17 cellular contexts compared by ENCODE assay signal in the genomic region with DNA sequence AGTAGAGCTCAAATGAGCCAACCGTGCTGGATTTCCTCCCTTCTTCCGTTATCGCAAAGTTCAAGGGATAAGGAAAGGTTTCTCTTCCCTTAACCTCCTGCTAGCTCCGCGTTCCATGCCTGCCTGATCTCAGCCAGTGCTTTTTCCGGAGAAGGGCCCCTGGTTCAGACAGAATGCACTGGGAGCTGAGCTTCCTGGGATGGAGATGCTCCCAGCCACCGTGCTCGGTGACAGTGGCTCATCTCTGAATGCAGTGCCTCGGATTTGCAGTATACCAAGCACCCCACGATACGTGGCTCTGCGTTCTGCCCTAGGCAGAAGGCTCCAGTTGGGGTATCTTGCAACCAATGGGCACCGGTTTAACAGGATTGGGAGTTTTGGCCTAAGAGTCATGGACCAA. TPM values are rescaled to one million over a fixed set of nuclear protein-coding genes. Genes with fewer than 3 reads are reported as not detected.
DNase-seq lines count a peak whose midpoint lies in the region; ATAC-seq and TF ChIP-seq lines count a peak whose summit lies in the region.
"Had no signal": no experiment of that assay in that cellular context is flagged by ENCODE, and none has a peak within 500 bp of the region (broad histone marks: within the 10 kb centered on the region; RNA-seq: fewer than 3 reads in every experiment).

No MANE protein-coding gene starts in this region.

- no peak for TF ChIP-seq CTCF in GM23338 (conservative IDR thresholded peaks at IDR 0.05; ENCODE audit: low read depth in 2 of 2)
- no peak for TF ChIP-seq CTCF in osteoblast (IDR thresholded peaks at IDR 0.05; ENCODE audit: extremely low read depth, low read depth, low read length)
- TF ChIP-seq CTCF in Calu3 (IDR thresholded peaks at IDR 0.05; ENCODE audit: unreplicated experiment): no peak

- H2AFZ ChIP-seq in GM23338 (peak overlapping the region; percentile 66), osteoblast (ENCODE audit: low read length) (no peak overlapping the region)

- no peak for ATAC-seq in GM23338

- H3K36me3 ChIP-seq in GM23338 (ENCODE audit: insufficient read depth) (no peaks in the 10 kb centered on the region), osteoblast (ENCODE audit: insufficient read depth, low read length) (no peaks in the 10 kb centered on the region)
- H3K36me3 ChIP-seq: BLaER1 had no signal

- H3F3A ChIP-seq in GM23338 (replicated peaks; ENCODE audit: low read depth): no peaks in the 10 kb centered on the region

- BruUV-seq in Calu3 (replicated peaks; lab: Mats Ljungman, UMichigan): no TSS peak

- no peaks in the 10 kb centered on the region for H3K9me3 ChIP-seq in osteoblast (ENCODE audit: low read depth, low read length)

- H3K9me3 Mint-ChIP-seq in GM23338 (no peaks in the 10 kb centered on the region), Calu3 (ENCODE audit: low read depth, unreplicated experiment) (peaks cover 8% of the 10 kb centered on the region)

- H3K4me3 Mint-ChIP-seq in GM23338 (peak overlapping the region; percentile 83), Calu3 (ENCODE audit: low read depth, unreplicated experiment) (no peak overlapping the region)

- DNase-seq in GM23338 (ENCODE audit: low spot score) (peak; percentile 21), NCI-H2171 (lab: John Stamatoyannopoulos, UW) (peak; percentile 8), head of caudate nucleus (peak in 39 of 42 donors; percentile 3 to 71 (median 30)), osteoblast (ENCODE audit: insufficient read length, low spot score, missing footprints) (peak; percentile 58), NCI-H2107 treated with DMSO at 0.1 percent for 48 hours (lab: John Stamatoyannopoulos, UW; ENCODE audit: unreplicated experiment) (no peak), Calu3 (no peak), hippocampal formation (lab: John Stamatoyannopoulos, UW) (no peak)
- DNase-seq: activated CD4-positive, alpha-beta T cell treated with anti-CD3 and anti-CD28 coated beads, Interleukin-2, amount 50 U/mL, for 4 hours; activated naive CD4-positive, alpha-beta T cell treated with anti-CD3 and anti-CD28 coated beads, Interleukin-2, amount 50 U/mL, for 16 hours; activated T-cell treated with anti-CD3 and anti-CD28 coated beads, Interleukin-2, amount 50 U/mL, for 1 hour; cortex of kidney; erythroblast; NCI-H1417; stimulated activated CD4-positive, alpha-beta T cell treated with anti-CD3 and anti-CD28 coated beads, Interleukin-4, amount 100 ng/mL, for 24 hours had no signal

- H3K4me3 ChIP-seq in GM23338: peak overlapping the region; percentile 74
- H3K4me3 ChIP-seq in osteoblast (ENCODE audit: insufficient read depth, low read length): no peak overlapping the region
- H3K4me3 ChIP-seq: BLaER1, skin epidermis had no signal

- H3K4me2 ChIP-seq in GM23338 (peak overlapping the region; percentile 91), osteoblast (ENCODE audit: insufficient read depth, low read length) (no peak overlapping the region)
- H3K4me2 ChIP-seq: BLaER1, KMS-11 had no signal

- H3K4me1 ChIP-seq in GM23338 (ENCODE audit: insufficient read depth): peaks cover 4% of the 10 kb centered on the region; the same call in 1 of the 2 replicates
- H3K4me1 ChIP-seq in osteoblast (ENCODE audit: insufficient read depth, low read length): no peaks in the 10 kb centered on the region
- H3K4me1 ChIP-seq: BLaER1 had no signal

- CTCF ChIA-PET in Calu3 (lab: Charles Lee): interaction anchor here (0.6 kb wide), 1 partner anchor 1245 kb away, joined by 3 read pairs; no protein-coding TSS in a partner anchor

- H3K27me3 ChIP-seq in GM23338 (ENCODE audit: insufficient read depth) (peaks cover 42% of the 10 kb centered on the region), osteoblast (ENCODE audit: insufficient read depth, low read length) (no peaks in the 10 kb centered on the region)
- H3K27me3 ChIP-seq: BLaER1 had no signal

- H3K9me2 ChIP-seq in GM23338 (ENCODE audit: insufficient read depth): no peaks in the 10 kb centered on the region

- intact Hi-C loops in head of caudate nucleus (cut with DNase I): no loop called here
- intact Hi-C loops in Calu3 (cut with micrococcal nuclease; ENCODE audit: unreplicated experiment): no loop called here

- H3K79me2 ChIP-seq in GM23338 (replicated peaks; ENCODE audit: insufficient read depth) (no peaks in the 10 kb centered on the region), osteoblast (ENCODE audit: insufficient read depth, low read length) (no peaks in the 10 kb centered on the region)

- H3K27me3 Mint-ChIP-seq in GM23338 (ENCODE audit: insufficient read depth, low read depth, poor library complexity): peaks cover 36% of the 10 kb centered on the region
- H3K27me3 Mint-ChIP-seq in Calu3 (ENCODE audit: unreplicated experiment): no peaks in the 10 kb centered on the region

- H3K4me1 Mint-ChIP-seq in GM23338 (peaks cover 10% of the 10 kb centered on the region), Calu3 (ENCODE audit: low read depth, unreplicated experiment) (no peaks in the 10 kb centered on the region)

- H3K27ac ChIP-seq in GM23338 (ENCODE audit: low read depth) (no peak overlapping the region), osteoblast (ENCODE audit: low read depth, low read length) (no peak overlapping the region)
- H3K27ac ChIP-seq: BLaER1, KMS-11, skin epidermis had no signal

- H4K20me1 ChIP-seq in GM23338 (replicated peaks; ENCODE audit: insufficient read depth): no peaks in the 10 kb centered on the region
- H4K20me1 ChIP-seq in osteoblast (ENCODE audit: insufficient read depth, low read length): no peaks in the 10 kb centered on the region
- H4K20me1 ChIP-seq: BLaER1 had no signal

- H3K27ac Mint-ChIP-seq in GM23338: no peak overlapping the region
- H3K27ac Mint-ChIP-seq in Calu3 (ENCODE audit: unreplicated experiment): no peak overlapping the region

- no peaks in the 10 kb centered on the region for H3K36me3 Mint-ChIP-seq in GM23338 (ENCODE audit: low read depth)
- H3K36me3 Mint-ChIP-seq in Calu3 (ENCODE audit: insufficient read depth, unreplicated experiment): no peaks in the 10 kb centered on the region

TF ChIP-seq in GM23338, 12 proteins besides CTCF, POLR2A, EP300 and RAD21 (continues in another document):
- TF ChIP-seq ZNF114 (CRISPR knock-in tag; IDR thresholded peaks at IDR 0.05): no peak
- TF ChIP-seq JUNB (IDR thresholded peaks at IDR 0.05; ENCODE audit: unreplicated experiment): no peak
- TF ChIP-seq, protein P1, sequence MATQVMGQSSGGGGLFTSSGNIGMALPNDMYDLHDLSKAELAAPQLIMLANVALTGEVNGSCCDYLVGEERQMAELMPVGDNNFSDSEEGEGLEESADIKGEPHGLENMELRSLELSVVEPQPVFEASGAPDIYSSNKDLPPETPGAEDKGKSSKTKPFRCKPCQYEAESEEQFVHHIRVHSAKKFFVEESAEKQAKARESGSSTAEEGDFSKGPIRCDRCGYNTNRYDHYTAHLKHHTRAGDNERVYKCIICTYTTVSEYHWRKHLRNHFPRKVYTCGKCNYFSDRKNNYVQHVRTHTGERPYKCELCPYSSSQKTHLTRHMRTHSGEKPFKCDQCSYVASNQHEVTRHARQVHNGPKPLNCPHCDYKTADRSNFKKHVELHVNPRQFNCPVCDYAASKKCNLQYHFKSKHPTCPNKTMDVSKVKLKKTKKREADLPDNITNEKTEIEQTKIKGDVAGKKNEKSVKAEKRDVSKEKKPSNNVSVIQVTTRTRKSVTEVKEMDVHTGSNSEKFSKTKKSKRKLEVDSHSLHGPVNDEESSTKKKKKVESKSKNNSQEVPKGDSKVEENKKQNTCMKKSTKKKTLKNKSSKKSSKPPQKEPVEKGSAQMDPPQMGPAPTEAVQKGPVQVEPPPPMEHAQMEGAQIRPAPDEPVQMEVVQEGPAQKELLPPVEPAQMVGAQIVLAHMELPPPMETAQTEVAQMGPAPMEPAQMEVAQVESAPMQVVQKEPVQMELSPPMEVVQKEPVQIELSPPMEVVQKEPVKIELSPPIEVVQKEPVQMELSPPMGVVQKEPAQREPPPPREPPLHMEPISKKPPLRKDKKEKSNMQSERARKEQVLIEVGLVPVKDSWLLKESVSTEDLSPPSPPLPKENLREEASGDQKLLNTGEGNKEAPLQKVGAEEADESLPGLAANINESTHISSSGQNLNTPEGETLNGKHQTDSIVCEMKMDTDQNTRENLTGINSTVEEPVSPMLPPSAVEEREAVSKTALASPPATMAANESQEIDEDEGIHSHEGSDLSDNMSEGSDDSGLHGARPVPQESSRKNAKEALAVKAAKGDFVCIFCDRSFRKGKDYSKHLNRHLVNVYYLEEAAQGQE (IDR thresholded peaks at IDR 0.05; ENCODE audit: unreplicated experiment): no peak
- TF ChIP-seq POLR2AphosphoS5 (IDR thresholded peaks at IDR 0.05; ENCODE audit: low read depth): no peak
- no peak for TF ChIP-seq NANOG (IDR thresholded peaks at IDR 0.05; ENCODE audit: borderline replicate concordance)
- no peak for TF ChIP-seq EZH2 (IDR thresholded peaks at IDR 0.05; ENCODE audit: low read depth, unreplicated experiment)
- no peak for TF ChIP-seq EZH2phosphoT487 (IDR thresholded peaks at IDR 0.05; ENCODE audit: unreplicated experiment)
- no peak for TF ChIP-seq STAT1 (IDR thresholded peaks at IDR 0.05; ENCODE audit: unreplicated experiment)
- TF ChIP-seq, protein P2, sequence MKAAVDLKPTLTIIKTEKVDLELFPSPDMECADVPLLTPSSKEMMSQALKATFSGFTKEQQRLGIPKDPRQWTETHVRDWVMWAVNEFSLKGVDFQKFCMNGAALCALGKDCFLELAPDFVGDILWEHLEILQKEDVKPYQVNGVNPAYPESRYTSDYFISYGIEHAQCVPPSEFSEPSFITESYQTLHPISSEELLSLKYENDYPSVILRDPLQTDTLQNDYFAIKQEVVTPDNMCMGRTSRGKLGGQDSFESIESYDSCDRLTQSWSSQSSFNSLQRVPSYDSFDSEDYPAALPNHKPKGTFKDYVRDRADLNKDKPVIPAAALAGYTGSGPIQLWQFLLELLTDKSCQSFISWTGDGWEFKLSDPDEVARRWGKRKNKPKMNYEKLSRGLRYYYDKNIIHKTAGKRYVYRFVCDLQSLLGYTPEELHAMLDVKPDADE (IDR thresholded peaks at IDR 0.05): no peak
- TF ChIP-seq ZNF331 (CRISPR knock-in tag; IDR thresholded peaks at IDR 0.05; ENCODE audit: low read depth): no peak
- no peak for TF ChIP-seq CREB1 (CRISPR knock-in tag; IDR thresholded peaks at IDR 0.05; ENCODE audit: low read depth)

RNA-seq across cellular contexts. Expression of a gene that starts 0.8 kb away (rescaled TPM):
- total RNA-seq in GM23338 (2014; rRNA removed; shearing (Covaris generic)): 0.08 and 0.49 TPM in 2 replicates
- polyA plus RNA-seq in GM23338 (2016; fragmentation: Nextera tagmentation; extraction: Ambion mirVana): 0.50 and 0.57 TPM in 2 replicates
- not detected in 2 replicates for total RNA-seq in osteoblast
- not detected in 2 replicates for total RNA-seq in Calu3 (2022)

Comparison
In these comparisons a context has a peak if more than half of its experiments do, and no peak if none do; other contexts are left out.
1. DNase-seq: peak in GM23338 (single experiment), NCI-H2171 (single experiment), head of caudate nucleus (39 of 42) and osteoblast (single experiment); none in NCI-H2107 treated with DMSO at 0.1 percent for 48 hours (single experiment), Calu3 (single experiment) and hippocampal formation (0 of 2).